ENCODE assay signal across 9 cellular contexts in genomic region chr17:80847506-80848230, GRCh38.
A peak's percentile ranks its signal among the peaks of the same experiment; 100 is the strongest.
DNase-seq lines count a peak whose midpoint lies in the region; ATAC-seq and TF ChIP-seq lines count a peak whose summit lies in the region.
"Had no signal": no experiment of that assay in that cellular context is flagged by ENCODE, and none has a peak within 500 bp of the region (broad histone marks: within the 10 kb centered on the region; RNA-seq: fewer than 3 reads in every experiment).

No MANE protein-coding gene starts in this region.

- CTCF ChIA-PET in CD4-positive, alpha-beta T cell (lab: Charles Lee), result interaction anchor here (1.0 kb wide), 1 partner anchor 52 kb away, joined by 3 read pairs; no protein-coding TSS in a partner anchor

- intact Hi-C loops in CD4-positive, alpha-beta T cell (cut with DNase I, micrococcal nuclease), result no loop called here

- H3K9me3 Mint-ChIP-seq in CD4-positive, alpha-beta T cell, result no peaks in the 10 kb centered on the region
- no peaks in the 10 kb centered on the region for H3K9me3 Mint-ChIP-seq in activated naive CD8-positive, alpha-beta T cell (ENCODE audit: low read depth)

- peaks cover 19% of the 10 kb centered on the region for H3K36me3 Mint-ChIP-seq in CD4-positive, alpha-beta T cell (ENCODE audit: low read depth)
- peaks cover 16% of the 10 kb centered on the region for H3K36me3 Mint-ChIP-seq in activated naive CD8-positive, alpha-beta T cell

- peak overlapping the region; percentile 48 for H3K27ac ChIP-seq in CD4-positive, alpha-beta T cell (ENCODE audit: low read depth, low read length)
- H3K27ac ChIP-seq in caudate nucleus (ENCODE audit: low read depth, low read length), result no peak overlapping the region
- H3K27ac ChIP-seq: SJSA1 had no signal

- no peaks in the 10 kb centered on the region for H3K9me3 ChIP-seq in CD4-positive, alpha-beta T cell (ENCODE audit: control insufficient read depth, low read length)
- H3K9me3 ChIP-seq: SJSA1 had no signal

- no peak for TF ChIP-seq CTCF in CD4-positive, alpha-beta T cell (IDR thresholded peaks at IDR 0.05)

- POLR2A ChIA-PET in CD4-positive, alpha-beta T cell (lab: Charles Lee), result interaction anchor here (0.7 to 2.3 kb wide), 12 partner anchors 9 to 393 kb away, joined by 3 to 10 read pairs (median 4); no protein-coding TSS in a partner anchor

- DNase-seq in CD4-positive, alpha-beta T cell, result peak in 9 of 10 experiments; percentile 33 to 60 (median 57)
- peak; percentile 64 for DNase-seq in activated CD4-positive, alpha-beta T cell treated with anti-CD3 and anti-CD28 coated beads for 48 hours
- DNase-seq in stimulated activated CD4-positive, alpha-beta T cell treated with anti-CD3 and anti-CD28 coated beads, Interleukin-2, amount 100 ng/mL, for 24 hours, result peak; percentile 59 to 68
- DNase-seq in caudate nucleus (lab: John Stamatoyannopoulos, UW) (no peak), GF-D8 (lab: John Stamatoyannopoulos, UW) (no peak)

- H3K4me3 Mint-ChIP-seq in CD4-positive, alpha-beta T cell, result peak overlapping the region; percentile 73
- H3K4me3 Mint-ChIP-seq in activated naive CD8-positive, alpha-beta T cell, result peak overlapping the region; percentile 76

- H3K4me1 Mint-ChIP-seq in CD4-positive, alpha-beta T cell (ENCODE audit: low read depth), result peaks cover 57% of the 10 kb centered on the region
- H3K4me1 Mint-ChIP-seq in activated naive CD8-positive, alpha-beta T cell (ENCODE audit: low read depth), result peaks cover 51% of the 10 kb centered on the region

- ATAC-seq in CD4-positive, alpha-beta T cell (ENCODE audit: poor library complexity), result peak; percentile 89
- no peak for ATAC-seq in HG02840 (IDR thresholded peaks at IDR 0.05; ENCODE audit: low FRiP score, unreplicated experiment)
- no peak for ATAC-seq in HG03108 (IDR thresholded peaks at IDR 0.05; ENCODE audit: unreplicated experiment)

- no peaks in the 10 kb centered on the region for H3K27me3 Mint-ChIP-seq in CD4-positive, alpha-beta T cell
- no peaks in the 10 kb centered on the region for H3K27me3 Mint-ChIP-seq in activated naive CD8-positive, alpha-beta T cell

- H3K27me3 ChIP-seq in CD4-positive, alpha-beta T cell (ENCODE audit: control insufficient read depth, insufficient read depth, low read length), result no peaks in the 10 kb centered on the region
- H3K27me3 ChIP-seq: SJSA1 had no signal

- peak overlapping the region; percentile 93 for H3K27ac Mint-ChIP-seq in CD4-positive, alpha-beta T cell
- H3K27ac Mint-ChIP-seq in activated naive CD8-positive, alpha-beta T cell, result peak overlapping the region; percentile 92

Comparison
In these comparisons a context has a peak if more than half of its experiments do, and no peak if none do; other contexts are left out.
1. DNase-seq: peak in CD4-positive, alpha-beta T cell (9 of 10), activated CD4-positive, alpha-beta T cell treated with anti-CD3 and anti-CD28 coated beads for 48 hours (single experiment) and stimulated activated CD4-positive, alpha-beta T cell treated with anti-CD3 and anti-CD28 coated beads, Interleukin-2, amount 100 ng/mL, for 24 hours (2 of 2); none in caudate nucleus (0 of 61) and GF-D8 (single experiment).